33 cellular contexts compared by ENCODE assay signal in the genomic region with DNA sequence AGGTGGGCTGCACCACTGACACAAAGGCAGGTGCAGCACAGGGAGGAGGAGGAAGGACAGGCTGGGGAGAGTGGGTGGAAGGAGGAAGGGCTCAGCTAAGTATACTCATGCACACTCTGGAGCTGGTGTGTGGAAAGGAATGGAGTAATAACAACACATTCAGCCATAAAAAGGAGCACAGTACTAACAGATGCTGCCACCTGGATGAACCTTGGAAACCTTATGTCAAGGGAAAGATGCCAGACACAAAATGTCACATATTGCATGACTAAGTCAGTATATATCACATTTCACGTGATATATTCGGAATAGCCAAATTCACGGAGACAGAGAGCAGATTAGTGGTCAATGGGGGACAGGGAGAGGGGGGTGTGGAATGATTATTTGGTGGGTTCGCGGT.
"Had no signal": no experiment of that assay in that cellular context is flagged by ENCODE, and none has a peak within 500 bp of the region (broad histone marks: within the 10 kb centered on the region; RNA-seq: fewer than 3 reads in every experiment).

No MANE protein-coding gene starts in this region.

- H3K27me3 Mint-ChIP-seq: activated CD4-positive, alpha-beta memory T cell treated with anti-CD3 and anti-CD28 coated beads, Interleukin-2, amount 10 ng/mL, durations not matched to agents 7 days and 5 days; activated CD8-positive, alpha-beta memory T cell treated with anti-CD3 and anti-CD28 coated beads, Interleukin-2, amount 10 ng/mL, durations not matched to agents 7 days and 5 days; activated T-cell treated with anti-CD3 and anti-CD28 coated beads, Interleukin-2, amount 50 U/mL, for 24 hours had no signal

- H3K36me3 Mint-ChIP-seq: activated CD8-positive, alpha-beta memory T cell treated with anti-CD3 and anti-CD28 coated beads, Interleukin-2, amount 10 ng/mL, durations not matched to agents 7 days and 5 days; activated naive CD4-positive, alpha-beta T cell treated with anti-CD3 and anti-CD28 coated beads, Interleukin-2, amount 50 U/mL, for 72 hours had no signal

- H2AFZ ChIP-seq: PC-9 had no signal

- DNase-seq: activated CD4-positive, alpha-beta memory T cell treated with anti-CD3 and anti-CD28 coated beads, Interleukin-2, amount 10 ng/mL, durations not matched to agents 7 days and 5 days; activated CD4-positive, alpha-beta T cell treated with anti-CD3 and anti-CD28 coated beads for 1 hour; activated CD4-positive, alpha-beta T cell treated with anti-CD3 and anti-CD28 coated beads for 48 hours; activated CD4-positive, CD25-positive, alpha-beta regulatory T cell; activated CD8-positive, alpha-beta memory T cell treated with anti-CD3 and anti-CD28 coated beads for 24 hours; activated CD8-positive, alpha-beta memory T cell treated with anti-CD3 and anti-CD28 coated beads, Interleukin-2, amount 10 ng/mL, durations not matched to agents 7 days and 5 days; activated gamma-delta T cell; activated naive CD4-positive, alpha-beta T cell treated with anti-CD3 and anti-CD28 coated beads for 36 hours; activated T-cell treated with anti-CD3 and anti-CD28 coated beads, Interleukin-2, amount 50 U/mL, for 24 hours; adrenal gland; body of pancreas; Karpas-422; NCI-H1105; NCI-H1417 treated with DMSO at 0.1 percent for 48 hours; NCI-H2029; NCI-H2107; NCI-H226; NCI-H446 treated with DMSO at 0.1 percent for 48 hours; NCI-H69; NCI-H82; NK-92 treated with Interleukin-12 subunit alpha and Interleukin-12 subunit beta, amount 100 ng/mL, for 24 hours; PC-9; SW 1271; T-helper 1 cell; T1000; WERI-Rb-1 had no signal

- H3K9me3 ChIP-seq: adrenal gland, body of pancreas had no signal

- FAIRE-seq: astrocyte, RCC 7860 had no signal

- H3K4me3 ChIP-seq: adrenal gland, body of pancreas, breast epithelium, PC-9 had no signal

- H3K27ac ChIP-seq: adrenal gland, body of pancreas, breast epithelium, PC-9, RWPE1, WERI-Rb-1 had no signal

- H3K4me1 ChIP-seq: adrenal gland, body of pancreas, breast epithelium had no signal

- H3K4me2 ChIP-seq: PC-9 had no signal

- H3K27me3 ChIP-seq: adrenal gland, body of pancreas, breast epithelium had no signal

- H3K9me3 Mint-ChIP-seq: activated naive CD4-positive, alpha-beta T cell treated with anti-CD3 and anti-CD28 coated beads for 36 hours; activated naive CD4-positive, alpha-beta T cell treated with anti-CD3 and anti-CD28 coated beads, Interleukin-2, amount 50 U/mL, for 72 hours; activated T-cell treated with anti-CD3 and anti-CD28 coated beads, Interleukin-2, amount 50 U/mL, for 24 hours had no signal

- H3K4me1 Mint-ChIP-seq: activated CD4-positive, alpha-beta memory T cell treated with anti-CD3 and anti-CD28 coated beads, Interleukin-2, amount 10 ng/mL, durations not matched to agents 7 days and 5 days; activated CD8-positive, alpha-beta memory T cell treated with anti-CD3 and anti-CD28 coated beads, Interleukin-2, amount 10 ng/mL, durations not matched to agents 7 days and 5 days had no signal

- H3K4me3 Mint-ChIP-seq: activated CD4-positive, alpha-beta memory T cell treated with anti-CD3 and anti-CD28 coated beads, Interleukin-2, amount 10 ng/mL, durations not matched to agents 7 days and 5 days; activated CD8-positive, alpha-beta memory T cell treated with anti-CD3 and anti-CD28 coated beads, Interleukin-2, amount 10 ng/mL, durations not matched to agents 7 days and 5 days; activated naive CD4-positive, alpha-beta T cell treated with anti-CD3 and anti-CD28 coated beads for 36 hours; activated T-cell treated with anti-CD3 and anti-CD28 coated beads, Interleukin-2, amount 50 U/mL, for 24 hours had no signal

- H3K27ac Mint-ChIP-seq: activated CD4-positive, alpha-beta memory T cell treated with anti-CD3 and anti-CD28 coated beads, Interleukin-2, amount 10 ng/mL, durations not matched to agents 7 days and 5 days; activated CD8-positive, alpha-beta memory T cell treated with anti-CD3 and anti-CD28 coated beads, Interleukin-2, amount 10 ng/mL, durations not matched to agents 7 days and 5 days; activated naive CD4-positive, alpha-beta T cell treated with anti-CD3 and anti-CD28 coated beads for 36 hours; activated naive CD4-positive, alpha-beta T cell treated with anti-CD3 and anti-CD28 coated beads, Interleukin-2, amount 50 U/mL, for 72 hours; activated T-cell treated with anti-CD3 and anti-CD28 coated beads, Interleukin-2, amount 50 U/mL, for 24 hours; activated T-helper 2 cell treated with anti-CD3 and anti-CD28 coated beads, Interferon-gamma antibody, Interleukin-2, Interleukin-4, amounts not matched to agents 10 μg/mL and 5 μg/mL and 100 μg/mL, durations not matched to agents 14 hours and 24 hours and 36 hours had no signal

- ATAC-seq: activated CD8-positive, alpha-beta memory T cell treated with anti-CD3 and anti-CD28 coated beads, Interleukin-2, amount 10 ng/mL, durations not matched to agents 7 days and 5 days; activated naive CD4-positive, alpha-beta T cell treated with anti-CD3 and anti-CD28 coated beads, Interleukin-2, amount 50 U/mL, for 72 hours; body of pancreas; Right ventricle myocardium inferior had no signal

- H3K36me3 ChIP-seq: adrenal gland, breast epithelium, WERI-Rb-1 had no signal
